ENCODE assay signal across 15 cellular contexts in the genomic region with DNA sequence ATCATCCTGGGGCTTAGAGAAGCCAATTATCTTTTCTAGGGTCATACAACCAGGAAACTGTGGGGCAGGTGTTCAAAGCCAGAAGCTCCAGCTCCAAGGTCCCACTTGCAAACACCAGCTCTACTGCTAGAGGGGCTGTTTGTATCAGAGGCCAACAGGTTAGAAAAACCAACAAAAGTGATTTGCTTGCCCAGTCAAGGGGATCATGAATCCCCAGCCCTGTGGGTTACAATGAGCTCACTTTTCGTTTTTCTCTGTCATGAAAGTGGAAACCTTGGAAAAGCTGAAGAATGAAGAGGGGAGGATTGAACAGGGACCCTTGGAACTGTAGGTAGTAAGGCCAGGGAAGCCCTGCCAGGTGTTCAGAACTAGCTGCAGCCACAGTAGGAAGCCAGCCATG.
"Had no signal": no experiment of that assay in that cellular context is flagged by ENCODE, and none has a peak within 500 bp of the region (broad histone marks: within the 10 kb centered on the region; RNA-seq: fewer than 3 reads in every experiment).

No MANE protein-coding gene starts in this region.

- H3K9me3 ChIP-seq: left lung, pancreas had no signal

- H3K9me3 Mint-ChIP-seq: activated CD4-positive, alpha-beta memory T cell treated with anti-CD3 and anti-CD28 coated beads for 36 hours; neural crest cell; T-cell had no signal

- H3K27me3 ChIP-seq: pancreas had no signal

- H3K27ac ChIP-seq: dorsolateral prefrontal cortex, left lung, pancreas, skin epidermis had no signal

- H3K4me3 ChIP-seq: dorsolateral prefrontal cortex, left lung, pancreas, skin epidermis had no signal

- H3K4me1 Mint-ChIP-seq: neural crest cell had no signal

- H3K4me3 Mint-ChIP-seq: activated CD4-positive, alpha-beta memory T cell treated with anti-CD3 and anti-CD28 coated beads for 36 hours; activated naive CD8-positive, alpha-beta T cell; neural crest cell; T-cell had no signal

- H3K4me1 ChIP-seq: pancreas had no signal

- DNase-seq: activated CD4-positive, alpha-beta memory T cell treated with anti-CD3 and anti-CD28 coated beads for 36 hours; activated CD4-positive, alpha-beta T cell treated with anti-CD3 and anti-CD28 coated beads for 1 hour; activated gamma-delta T cell; activated T-cell treated with anti-CD3 and anti-CD28 coated beads, Interleukin-2, amount 50 U/mL, for 48 hours; amygdala; dorsolateral prefrontal cortex; glutamatergic neuron; pancreas; retina; T-cell; T1000 had no signal

- ATAC-seq: T-cell had no signal

- H3K36me3 Mint-ChIP-seq: activated CD4-positive, alpha-beta memory T cell treated with anti-CD3 and anti-CD28 coated beads for 36 hours; activated naive CD8-positive, alpha-beta T cell; T-cell had no signal

- FAIRE-seq: pancreas had no signal

- H3K27me3 Mint-ChIP-seq: activated CD4-positive, alpha-beta memory T cell treated with anti-CD3 and anti-CD28 coated beads for 36 hours; activated naive CD8-positive, alpha-beta T cell; T-cell had no signal

- H3K36me3 ChIP-seq: left lung, pancreas had no signal

- H3K27ac Mint-ChIP-seq: activated CD4-positive, alpha-beta memory T cell treated with anti-CD3 and anti-CD28 coated beads for 36 hours; activated naive CD8-positive, alpha-beta T cell; T-cell had no signal
